14 cellular contexts compared by ENCODE assay signal in genomic region chr13:46050771-46051170, GRCh38. TPM values are rescaled to one million over a fixed set of nuclear protein-coding genes. Genes with fewer than 3 reads are reported as not detected.
DNase-seq lines count a peak whose midpoint lies in the region; ATAC-seq, FAIRE-seq and TF ChIP-seq lines count a peak whose summit lies in the region.
"Had no signal": no experiment of that assay in that cellular context is flagged by ENCODE, and none has a peak within 500 bp of the region (broad histone marks: within the 10 kb centered on the region; RNA-seq: fewer than 3 reads in every experiment).

No MANE protein-coding gene starts in this region.

- H4K20me1 ChIP-seq in DOHH2 (ENCODE audit: control insufficient read depth, insufficient read depth, low read depth, low read length) = 0 out of 2 replicates have a peak, but pooled peaks cover 3% of the 10 kb centered on the region

- H3K79me2 ChIP-seq in DOHH2 (ENCODE audit: control insufficient read depth, low read length) = peaks cover 76% of the 10 kb centered on the region

- H3K27me3 ChIP-seq in DOHH2 (ENCODE audit: control insufficient read depth, low read length) = no peaks in the 10 kb centered on the region
- H3K27me3 ChIP-seq in uterus = no peaks in the 10 kb centered on the region
- H3K27me3 ChIP-seq: adrenal gland had no signal

- no peak for TF ChIP-seq POLR2A in uterus (IDR thresholded peaks at IDR 0.05)

- peaks cover 26% of the 10 kb centered on the region for H3K4me1 ChIP-seq in DOHH2 (ENCODE audit: control insufficient read depth, low read length)
- peaks cover 0 to 6% of the 10 kb centered on the region in 2 donors for H3K4me1 ChIP-seq in uterus

- H3K9me3 Mint-ChIP-seq in brain = no peaks in the 10 kb centered on the region
- no peaks in the 10 kb centered on the region for H3K9me3 Mint-ChIP-seq in nephron

- no peaks in the 10 kb centered on the region; the same call in 1 of the 2 replicates for H3K36me3 ChIP-seq in DOHH2 (ENCODE audit: control insufficient read depth, low read length)
- H3K36me3 ChIP-seq in uterus = no peaks in the 10 kb centered on the region
- H3K36me3 ChIP-seq: adrenal gland had no signal

- no peak for ATAC-seq in HG02973 (IDR thresholded peaks at IDR 0.05; ENCODE audit: unreplicated experiment)
- ATAC-seq: left colon had no signal

- TF ChIP-seq CTCF in DOHH2 (IDR thresholded peaks at IDR 0.05; ENCODE audit: low read depth, low read length, poor library complexity, severe bottlenecking) = no peak
- no peak for TF ChIP-seq CTCF in LNCaP clone FGC (IDR thresholded peaks at IDR 0.05; ENCODE audit: control insufficient read depth, extremely low read depth, insufficient read depth)
- TF ChIP-seq CTCF in brain (conservative IDR thresholded peaks at IDR 0.05) = no peak
- no peak for TF ChIP-seq CTCF in nephron (IDR thresholded peaks at IDR 0.05; ENCODE audit: unreplicated experiment in 3 of 3)
- TF ChIP-seq CTCF in uterus (IDR thresholded peaks at IDR 0.05) = no peak

- intact Hi-C loops in uterus (cut with DNase I; ENCODE audit: low total_unique reads) = no loop called here

- H3K4me3 Mint-ChIP-seq in brain (peak overlapping the region; percentile 86 to 96 (median 94)), nephron (peak overlapping the region; percentile 69 to 98 (median 76))

- H3K4me1 Mint-ChIP-seq in brain (peaks cover 77% of the 10 kb centered on the region), nephron (peaks cover 44% of the 10 kb centered on the region)

- H3K27me3 Mint-ChIP-seq in brain = peaks cover 7% of the 10 kb centered on the region
- no peaks in the 10 kb centered on the region for H3K27me3 Mint-ChIP-seq in nephron (ENCODE audit: low read depth)

- H3K9me3 ChIP-seq in DOHH2 (ENCODE audit: control insufficient read depth, insufficient read depth, low read length) (no peaks in the 10 kb centered on the region), uterus (no peaks in the 10 kb centered on the region)
- H3K9me3 ChIP-seq: adrenal gland had no signal

- DNase-seq in LNCaP clone FGC (ENCODE audit: low read depth) (no peak), uterus (no peak), NCI-H345 treated with DMSO at 0.1 percent for 48 hours (lab: John Stamatoyannopoulos, UW; ENCODE audit: unreplicated experiment) (no peak), RCC 7860 (ENCODE audit: low spot score) (no peak)
- DNase-seq: adrenal gland, left colon, NCI-H1105, WERI-Rb-1 had no signal

- peak overlapping the region; percentile 88 for H3K4me3 ChIP-seq in DOHH2 (ENCODE audit: low read length)
- peak overlapping the region; percentile 91; the same call in 1 of the 2 replicates for H3K4me3 ChIP-seq in LNCaP clone FGC (ENCODE audit: low read depth, low read length)
- no peak overlapping the region for H3K4me3 ChIP-seq in uterus

- peak overlapping the region; percentile 77 for H3K4me2 ChIP-seq in DOHH2 (ENCODE audit: low read length)

- H3K36me3 Mint-ChIP-seq in brain (no peaks in the 10 kb centered on the region), nephron (ENCODE audit: low read depth) (no peaks in the 10 kb centered on the region)

- H3K9me2 ChIP-seq in DOHH2 (replicated peaks; ENCODE audit: control insufficient read depth, low read length) = no peaks in the 10 kb centered on the region

- H3K27ac Mint-ChIP-seq in brain = peak overlapping the region in 1 of 5 experiments; percentile 19
- no peak overlapping the region for H3K27ac Mint-ChIP-seq in nephron

- H3K27ac ChIP-seq in DOHH2 (ENCODE audit: low read depth, low read length) (no peak overlapping the region), uterus (no peak overlapping the region)
- H3K27ac ChIP-seq: adrenal gland, WERI-Rb-1 had no signal

- H3F3A ChIP-seq in DOHH2 (ENCODE audit: control insufficient read depth, insufficient read depth) = peaks cover 3% of the 10 kb centered on the region; the same call in 1 of the 2 replicates

- no peak for FAIRE-seq in RCC 7860 (lab: Jason Lieb, UNC)
- FAIRE-seq: urothelium cell line had no signal

RNA-seq across cellular contexts. Expression of gene ZC3H13, which starts 1.8 kb away (rescaled TPM):
- 16.5 TPM for polyA plus RNA-seq in brain (ENCODE audit: insufficient read depth, low read depth, low replicate concordance)
- total RNA-seq in uterus = 10 to 100 TPM; 16.5 to 73.0 (median 37.1) TPM

RNA-seq across cellular contexts. Expression of gene CPB2, which starts 54.1 kb away (rescaled TPM):
- not detected for polyA plus RNA-seq in brain (ENCODE audit: insufficient read depth, low read depth, low replicate concordance)
- under 1 TPM in 1 of 4 donors, not detected in 3; 0.28 TPM for total RNA-seq in uterus
- total RNA-seq: Daoy, left colon had no signal

Comparison
In these comparisons a context has a peak if more than half of its experiments do, and no peak if none do; other contexts are left out.
1. H3K4me3 ChIP-seq: peak in DOHH2 (single experiment) and LNCaP clone FGC (single experiment); none in uterus (0 of 2).